Comparison of ENCODE assay signal across 1 cellular context in genomic region chr5:74552101-74552500, GRCh38.
TF ChIP-seq lines count a peak whose summit lies in the region.

No MANE protein-coding gene starts in this region.

TF ChIP-seq in SK-N-SH, 30 proteins besides CTCF, POLR2A, EP300 and RAD21 (continued from another document):
- no peak for TF ChIP-seq REST (IDR thresholded peaks at IDR 0.05; ENCODE audit: low read depth, low read length)
TF ChIP-seq in SK-N-SH: peak in this region for 7.
